Comparison of ENCODE assay signal across 2 cellular contexts in the genomic region with DNA sequence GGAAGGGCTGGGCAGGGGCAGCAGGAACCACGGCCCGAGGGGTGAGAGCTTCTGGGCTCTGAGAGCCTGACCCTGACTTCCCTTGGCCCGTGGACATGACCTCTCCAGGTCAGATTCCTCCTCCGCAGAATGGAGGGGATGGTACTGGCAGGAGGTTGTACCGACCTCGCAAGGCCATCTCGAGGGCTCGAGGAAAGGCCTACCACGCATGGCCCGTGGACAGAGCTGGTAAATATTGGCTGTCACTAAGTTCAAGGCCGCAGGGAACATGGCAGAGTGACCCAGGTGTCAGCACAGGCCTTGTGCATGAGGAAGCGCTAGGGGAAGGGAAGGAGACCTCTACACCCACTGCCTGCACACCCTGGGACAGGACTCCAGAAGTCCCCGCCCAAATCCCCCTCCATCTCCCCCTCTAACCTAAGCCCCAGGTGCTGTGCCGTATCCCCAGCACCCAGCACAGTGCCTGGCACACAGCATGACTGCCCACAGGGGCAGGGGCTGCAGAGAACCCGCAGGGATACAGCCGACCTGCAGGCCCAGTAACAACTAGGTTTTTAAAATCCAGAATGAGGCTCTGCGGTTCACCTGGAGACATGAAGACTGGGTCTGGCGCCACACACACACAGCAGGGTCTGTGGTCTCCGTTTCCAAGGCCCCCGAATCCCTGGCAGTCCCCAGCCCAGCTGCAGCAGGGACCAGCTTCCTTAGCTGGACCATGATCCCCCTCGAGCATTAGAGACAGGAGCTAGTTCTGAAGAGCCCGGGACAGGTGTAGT.
TF ChIP-seq lines count a peak whose summit lies in the region.

No MANE protein-coding gene starts in this region.

TF ChIP-seq in HCT116, 20 proteins besides CTCF, POLR2A, EP300 and RAD21 (continued from another document):
- TF ChIP-seq, protein P1, sequence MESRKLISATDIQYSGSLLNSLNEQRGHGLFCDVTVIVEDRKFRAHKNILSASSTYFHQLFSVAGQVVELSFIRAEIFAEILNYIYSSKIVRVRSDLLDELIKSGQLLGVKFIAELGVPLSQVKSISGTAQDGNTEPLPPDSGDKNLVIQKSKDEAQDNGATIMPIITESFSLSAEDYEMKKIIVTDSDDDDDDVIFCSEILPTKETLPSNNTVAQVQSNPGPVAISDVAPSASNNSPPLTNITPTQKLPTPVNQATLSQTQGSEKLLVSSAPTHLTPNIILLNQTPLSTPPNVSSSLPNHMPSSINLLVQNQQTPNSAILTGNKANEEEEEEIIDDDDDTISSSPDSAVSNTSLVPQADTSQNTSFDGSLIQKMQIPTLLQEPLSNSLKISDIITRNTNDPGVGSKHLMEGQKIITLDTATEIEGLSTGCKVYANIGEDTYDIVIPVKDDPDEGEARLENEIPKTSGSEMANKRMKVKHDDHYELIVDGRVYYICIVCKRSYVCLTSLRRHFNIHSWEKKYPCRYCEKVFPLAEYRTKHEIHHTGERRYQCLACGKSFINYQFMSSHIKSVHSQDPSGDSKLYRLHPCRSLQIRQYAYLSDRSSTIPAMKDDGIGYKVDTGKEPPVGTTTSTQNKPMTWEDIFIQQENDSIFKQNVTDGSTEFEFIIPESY (IDR thresholded peaks at IDR 0.05; ENCODE audit: extremely low read depth, insufficient replicate concordance, low read length), result no peak
- TF ChIP-seq EZH2 (IDR thresholded peaks at IDR 0.05), result no peak
- TF ChIP-seq ZNF274 (IDR thresholded peaks at IDR 0.05; ENCODE audit: low read depth, low read length), result no peak
- no peak for TF ChIP-seq EGR1 (IDR thresholded peaks at IDR 0.05; ENCODE audit: low read depth)
- no peak for TF ChIP-seq JUND (IDR thresholded peaks at IDR 0.05)
- no peak for TF ChIP-seq CBX3 (IDR thresholded peaks at IDR 0.05; ENCODE audit: low read depth)
- TF ChIP-seq SRF (IDR thresholded peaks at IDR 0.05; ENCODE audit: low read depth), result no peak
- TF ChIP-seq, protein P2, sequence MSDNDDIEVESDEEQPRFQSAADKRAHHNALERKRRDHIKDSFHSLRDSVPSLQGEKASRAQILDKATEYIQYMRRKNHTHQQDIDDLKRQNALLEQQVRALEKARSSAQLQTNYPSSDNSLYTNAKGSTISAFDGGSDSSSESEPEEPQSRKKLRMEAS (IDR thresholded peaks at IDR 0.05), result no peak
- TF ChIP-seq ELF1 (IDR thresholded peaks at IDR 0.05; ENCODE audit: borderline replicate concordance, low read depth), result no peak
- no peak for TF ChIP-seq ZFX (IDR thresholded peaks at IDR 0.05)
- no peak for TF ChIP-seq FOSL1 (IDR thresholded peaks at IDR 0.05; ENCODE audit: low read depth)
- TF ChIP-seq TCF7L2 (IDR thresholded peaks at IDR 0.05; ENCODE audit: borderline replicate concordance, extremely low read depth, insufficient read depth, insufficient read length), result no peak
- TF ChIP-seq SIN3A (IDR thresholded peaks at IDR 0.05; ENCODE audit: low read depth), result no peak
TF ChIP-seq in HCT116: peak in this region for 0.

TF ChIP-seq in HEK293T, 16 proteins besides CTCF, POLR2A, EP300 and RAD21 (continued from another document):
- TF ChIP-seq ZNF384 (IDR thresholded peaks at IDR 0.05), result no peak
- TF ChIP-seq FOXA1 (IDR thresholded peaks at IDR 0.05), result no peak
- TF ChIP-seq FOXK2 (IDR thresholded peaks at IDR 0.05), result no peak
- no peak for TF ChIP-seq TARDBP (IDR thresholded peaks at IDR 0.05)
- no peak for TF ChIP-seq L3MBTL2 (conservative IDR thresholded peaks at IDR 0.05)
- TF ChIP-seq HDGF (IDR thresholded peaks at IDR 0.05; ENCODE audit: borderline replicate concordance), result no peak
- no peak for TF ChIP-seq LEF1 (IDR thresholded peaks at IDR 0.05; ENCODE audit: borderline replicate concordance)
- no peak for TF ChIP-seq CTBP1 (IDR thresholded peaks at IDR 0.05; ENCODE audit: borderline replicate concordance)
- TF ChIP-seq ELF4 (IDR thresholded peaks at IDR 0.05), result no peak
- no peak for TF ChIP-seq ARNT (IDR thresholded peaks at IDR 0.05)
